Comparison of ENCODE assay signal across 10 cellular contexts in genomic region chr11:112016088-112016764, GRCh38. TPM values are rescaled to one million over a fixed set of nuclear protein-coding genes. Genes with fewer than 3 reads are reported as not detected.
DNase-seq lines count a peak whose midpoint lies in the region; ATAC-seq, FAIRE-seq and TF ChIP-seq lines count a peak whose summit lies in the region.
"Had no signal": no experiment of that assay in that cellular context is flagged by ENCODE, and none has a peak within 500 bp of the region (broad histone marks: within the 10 kb centered on the region; RNA-seq: fewer than 3 reads in every experiment).

No MANE protein-coding gene starts in this region.

- no peak overlapping the region for H3K4me3 ChIP-seq in bronchial epithelial cell (ENCODE audit: low read depth, low read length)

- H3K27me3 Mint-ChIP-seq in stimulated activated memory B cell treated with anti-CD40 and anti-IgM and Interleukin-4, amounts not matched to agents 10 μg/mL and 1 μg/mL and 100 μg/mL, for 72 hours = no peaks in the 10 kb centered on the region
- H3K27me3 Mint-ChIP-seq: central memory CD8-positive, alpha-beta T cell had no signal

- peak overlapping the region; percentile 72 for H3K4me3 Mint-ChIP-seq in stimulated activated memory B cell treated with anti-CD40 and anti-IgM and Interleukin-4, amounts not matched to agents 10 μg/mL and 1 μg/mL and 100 μg/mL, for 72 hours
- H3K4me3 Mint-ChIP-seq: central memory CD8-positive, alpha-beta T cell had no signal

- H3K9me3 Mint-ChIP-seq in stimulated activated memory B cell treated with anti-CD40 and anti-IgM and Interleukin-4, amounts not matched to agents 10 μg/mL and 1 μg/mL and 100 μg/mL, for 72 hours = no peaks in the 10 kb centered on the region
- H3K9me3 Mint-ChIP-seq: central memory CD8-positive, alpha-beta T cell had no signal

- H3K36me3 ChIP-seq in bronchial epithelial cell (ENCODE audit: control insufficient read depth, insufficient read depth, low read length) = peaks cover 1% of the 10 kb centered on the region

- TF ChIP-seq CTCF in bronchial epithelial cell (IDR thresholded peaks at IDR 0.05; ENCODE audit: insufficient read depth, low read length, severe bottlenecking) = no peak

- FAIRE-seq in bronchial epithelial cell (lab: Jason Lieb, UNC) = peak; percentile 73

- DNase-seq in bronchial epithelial cell (ENCODE audit: low read depth) (no peak), GDM1 (lab: John Stamatoyannopoulos, UW) (no peak), islet precursor cell (no peak), NCI-H1092 treated with DMSO at 0.1 percent for 48 hours (lab: John Stamatoyannopoulos, UW) (no peak), DMS 273 treated with DMSO at 0.1 percent for 48 hours (lab: John Stamatoyannopoulos, UW) (no peak)
- DNase-seq: NCI-H1436 treated with DMSO at 0.1 percent for 48 hours had no signal

- no peaks in the 10 kb centered on the region for H3K36me3 Mint-ChIP-seq in stimulated activated memory B cell treated with anti-CD40 and anti-IgM and Interleukin-4, amounts not matched to agents 10 μg/mL and 1 μg/mL and 100 μg/mL, for 72 hours

- H3K4me1 Mint-ChIP-seq in stimulated activated memory B cell treated with anti-CD40 and anti-IgM and Interleukin-4, amounts not matched to agents 10 μg/mL and 1 μg/mL and 100 μg/mL, for 72 hours = peaks cover 13% of the 10 kb centered on the region
- H3K4me1 Mint-ChIP-seq: central memory CD8-positive, alpha-beta T cell had no signal

- peak; percentile 81 for ATAC-seq in GM19324 (IDR thresholded peaks at IDR 0.05; ENCODE audit: low FRiP score, unreplicated experiment)
- peak; percentile 77 for ATAC-seq in HG03060 (IDR thresholded peaks at IDR 0.05; ENCODE audit: low read depth, unreplicated experiment)
- peak; percentile 91 for ATAC-seq in stimulated activated memory B cell treated with anti-CD40 and anti-IgM and Interleukin-4, amounts not matched to agents 10 μg/mL and 1 μg/mL and 100 μg/mL, for 72 hours

- no peaks in the 10 kb centered on the region for H3K27me3 ChIP-seq in bronchial epithelial cell (ENCODE audit: control insufficient read depth, insufficient read depth, low read length)

- H3K27ac Mint-ChIP-seq in stimulated activated memory B cell treated with anti-CD40 and anti-IgM and Interleukin-4, amounts not matched to agents 10 μg/mL and 1 μg/mL and 100 μg/mL, for 72 hours = peak overlapping the region; percentile 76

RNA-seq across cellular contexts. Expression of gene DLAT, which starts 9.0 kb away (rescaled TPM):
- 24.5 and 27.4 TPM in 2 replicates for total RNA-seq in bronchial epithelial cell

RNA-seq across cellular contexts. Expression of gene PIH1D2, which starts 57.6 kb away (rescaled TPM):
- 0.51 and 0.53 TPM in 2 replicates for total RNA-seq in bronchial epithelial cell

RNA-seq across cellular contexts. Expression of gene NKAPD1, which starts 57.9 kb away (rescaled TPM):
- total RNA-seq in bronchial epithelial cell = 23.3 and 24.5 TPM in 2 replicates
